16 cellular contexts compared by ENCODE assay signal in the genomic region with DNA sequence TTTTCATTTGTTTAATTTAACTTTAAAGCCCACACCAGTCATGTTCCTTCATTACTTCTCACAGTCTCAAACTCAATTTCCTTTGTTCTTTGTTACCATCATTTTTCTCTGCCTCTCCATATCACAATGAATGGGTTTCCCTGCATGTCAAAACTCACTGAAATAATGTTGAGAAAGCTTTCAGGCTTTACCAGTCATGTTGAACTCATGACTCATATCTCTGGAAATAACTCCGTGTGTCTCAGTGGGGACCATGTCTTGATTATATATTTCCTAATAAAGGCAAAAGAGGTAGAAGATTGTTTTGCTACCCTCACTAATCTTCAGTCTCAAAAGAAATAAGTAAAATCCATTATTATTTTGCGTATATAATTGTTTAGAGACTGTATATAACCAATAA.
DNase-seq lines count a peak whose midpoint lies in the region; ATAC-seq and TF ChIP-seq lines count a peak whose summit lies in the region.
"Had no signal": no experiment of that assay in that cellular context is flagged by ENCODE, and none has a peak within 500 bp of the region (broad histone marks: within the 10 kb centered on the region; RNA-seq: fewer than 3 reads in every experiment).

No MANE protein-coding gene starts in this region.

- BruUV-seq in MCF 10A (replicated peaks; lab: Mats Ljungman, UMichigan): no TSS peak

- peak; percentile 81 for DNase-seq in MCF 10A (ENCODE audit: unreplicated experiment)
- DNase-seq in breast epithelium (ENCODE audit: low spot score in 2 of 2): no peak
- no peak for DNase-seq in coronary artery (ENCODE audit: low spot score)
- DNase-seq in hepatocyte (ENCODE audit: low spot score): peak; percentile 13
- no peak for DNase-seq in aorta
- DNase-seq in COR-L47 (lab: John Stamatoyannopoulos, UW): no peak
- DNase-seq in activated CD4-positive, CD25-positive, alpha-beta regulatory T cell (lab: John Stamatoyannopoulos, UW): no peak
- DNase-seq in NAMALWA (ENCODE audit: low spot score): no peak
- DNase-seq: 8988T; activated CD4-positive, alpha-beta T cell treated with anti-CD3 and anti-CD28 coated beads, Interleukin-2, amount 10 ng/mL, durations not matched to agents 7 days and 5 days; activated gamma-delta T cell; NCI-H1417; NCI-H82; stimulated activated CD4-positive, alpha-beta T cell treated with anti-CD3 and anti-CD28 coated beads, Interleukin-2, amount 100 ng/mL, for 24 hours; stimulated activated naive CD8-positive, alpha-beta T cell treated with anti-CD3 and anti-CD28 coated beads, Interleukin-15, amount 100 ng/mL, for 72 hours had no signal

- CTCF ChIA-PET in MCF 10A (lab: Yijun Ruan, JAX): interaction anchor here (0.6 to 1.2 kb wide), 2 partner anchors 26 to 586 kb away, joined by 3 to 4 read pairs; no protein-coding TSS in a partner anchor

- no peak overlapping the region for H3K27ac ChIP-seq in breast epithelium
- peak overlapping the region; percentile 82 to 84 for H3K27ac ChIP-seq in coronary artery
- peak overlapping the region; percentile 62 for H3K27ac ChIP-seq in hepatocyte
- no peak overlapping the region for H3K27ac ChIP-seq in aorta (ENCODE audit: low read depth in 1 of 2, low read length in 2 of 2)

- no peaks in the 10 kb centered on the region for H3K4me1 ChIP-seq in breast epithelium
- H3K4me1 ChIP-seq in hepatocyte (ENCODE audit: insufficient read depth): no peaks in the 10 kb centered on the region
- H3K4me1 ChIP-seq in aorta (ENCODE audit: control insufficient read depth in 1 of 2, insufficient read depth in 2 of 2, low read length in 2 of 2): peaks cover 0 to 6% of the 10 kb centered on the region in 2 donors

- no peak overlapping the region for H3K4me2 ChIP-seq in hepatocyte

- peak; percentile 69 for ATAC-seq in aorta (ENCODE audit: low FRiP score)
- ATAC-seq: natural killer cell treated with Interleukin-12 subunit alpha and Interleukin-12 subunit beta and Interleukin-15 and Interleukin-18, amount 100 ng/mL, for 72 hours; stimulated activated naive CD8-positive, alpha-beta T cell treated with anti-CD3 and anti-CD28 coated beads, Interleukin-15, amount 100 ng/mL, for 72 hours had no signal

- POLR2A ChIA-PET in MCF 10A (lab: Yijun Ruan, JAX): interaction anchor here (1.1 to 1.4 kb wide), 2 partner anchors 9 to 28 kb away, joined by 3 to 8 read pairs; no protein-coding TSS in a partner anchor

- TF ChIP-seq CTCF in MCF 10A (IDR thresholded peaks at IDR 0.05; ENCODE audit: unreplicated experiment): no peak
- TF ChIP-seq CTCF in breast epithelium (IDR thresholded peaks at IDR 0.05): no peak
- TF ChIP-seq CTCF in coronary artery (IDR thresholded peaks at IDR 0.05): no peak
- TF ChIP-seq CTCF in hepatocyte (IDR thresholded peaks at IDR 0.05; ENCODE audit: poor library complexity): no peak

- intact Hi-C loops in MCF 10A (cut with micrococcal nuclease): no loop called here
- intact Hi-C loops in breast epithelium (cut with DNase I; ENCODE audit: low total_unique reads): no loop called here
- intact Hi-C loops in aorta (cut with DNase I): loop anchor here (5.0 to 10.0 kb wide), 4 partner anchors 71 to 233 kb away; partner anchors contain the start of gene CHSY3 (in 1 of the 2)

- no peaks in the 10 kb centered on the region for H3K36me3 ChIP-seq in breast epithelium
- no peaks in the 10 kb centered on the region for H3K36me3 ChIP-seq in hepatocyte (replicated peaks; ENCODE audit: insufficient read depth, low read depth)
- H3K36me3 ChIP-seq in aorta (ENCODE audit: control insufficient read depth in 1 of 2, insufficient read depth in 2 of 2, low read length in 1 of 2): no peaks in the 10 kb centered on the region

- H3K79me2 ChIP-seq in hepatocyte: no peaks in the 10 kb centered on the region

- 71% methylated on average over 2 of the region's 2 CpGs for WGBS in hepatocyte (ENCODE audit: low lambda C conversion rate, missing lambda C conversion rate)
- WGBS in aorta, 2 donors: 11 to 12% methylated on average over 2 of the region's 2 CpGs

- H3K36me3 Mint-ChIP-seq in MCF 10A (ENCODE audit: insufficient read depth, unreplicated experiment): peaks cover 6% of the 10 kb centered on the region
- H3K36me3 Mint-ChIP-seq: natural killer cell treated with Interleukin-12 subunit alpha and Interleukin-12 subunit beta and Interleukin-15 and Interleukin-18, amount 100 ng/mL, for 72 hours had no signal

- TF ChIP-seq POLR2A in breast epithelium (IDR thresholded peaks at IDR 0.05): no peak

- H2AFZ ChIP-seq in hepatocyte: no peak overlapping the region

- no peaks in the 10 kb centered on the region for H3K27me3 ChIP-seq in breast epithelium
- no peaks in the 10 kb centered on the region for H3K27me3 ChIP-seq in hepatocyte
- no peaks in the 10 kb centered on the region for H3K27me3 ChIP-seq in aorta (ENCODE audit: control insufficient read depth in 1 of 2, insufficient read depth in 2 of 2, low read length in 1 of 2)

- no peaks in the 10 kb centered on the region for H3K9me3 Mint-ChIP-seq in MCF 10A (ENCODE audit: unreplicated experiment)
- H3K9me3 Mint-ChIP-seq: activated CD4-positive, alpha-beta T cell treated with anti-CD3 and anti-CD28 coated beads, Interleukin-2, amount 10 ng/mL, durations not matched to agents 7 days and 5 days; stimulated activated naive CD8-positive, alpha-beta T cell treated with anti-CD3 and anti-CD28 coated beads, Interleukin-15, amount 100 ng/mL, for 72 hours had no signal

- no peaks in the 10 kb centered on the region for H3K9me2 ChIP-seq in hepatocyte (replicated peaks; ENCODE audit: insufficient read depth)

- no peak overlapping the region for H3K4me3 Mint-ChIP-seq in MCF 10A (ENCODE audit: unreplicated experiment)
- H3K4me3 Mint-ChIP-seq: activated CD4-positive, alpha-beta T cell treated with anti-CD3 and anti-CD28 coated beads, Interleukin-2, amount 10 ng/mL, durations not matched to agents 7 days and 5 days; natural killer cell treated with Interleukin-12 subunit alpha and Interleukin-12 subunit beta and Interleukin-15 and Interleukin-18, amount 100 ng/mL, for 72 hours; stimulated activated naive CD8-positive, alpha-beta T cell treated with anti-CD3 and anti-CD28 coated beads, Interleukin-15, amount 100 ng/mL, for 72 hours had no signal

- no peaks in the 10 kb centered on the region for H4K20me1 ChIP-seq in hepatocyte (ENCODE audit: insufficient read depth, poor library complexity, severe bottlenecking)

- H3K4me3 ChIP-seq in breast epithelium: no peak overlapping the region
- H3K4me3 ChIP-seq in coronary artery: no peak overlapping the region
- H3K4me3 ChIP-seq in hepatocyte: no peak overlapping the region
- H3K4me3 ChIP-seq in aorta (ENCODE audit: low read length in 2 of 2): no peak overlapping the region

- H3K4me1 Mint-ChIP-seq in MCF 10A (ENCODE audit: insufficient read depth, unreplicated experiment): peaks cover 29% of the 10 kb centered on the region
- H3K4me1 Mint-ChIP-seq: activated CD4-positive, alpha-beta T cell treated with anti-CD3 and anti-CD28 coated beads, Interleukin-2, amount 10 ng/mL, durations not matched to agents 7 days and 5 days; stimulated activated naive CD8-positive, alpha-beta T cell treated with anti-CD3 and anti-CD28 coated beads, Interleukin-15, amount 100 ng/mL, for 72 hours had no signal

- peak overlapping the region; percentile 73 for H3K27ac Mint-ChIP-seq in MCF 10A (ENCODE audit: low read depth, unreplicated experiment)
- H3K27ac Mint-ChIP-seq: activated CD4-positive, alpha-beta T cell treated with anti-CD3 and anti-CD28 coated beads, Interleukin-2, amount 10 ng/mL, durations not matched to agents 7 days and 5 days; natural killer cell treated with Interleukin-12 subunit alpha and Interleukin-12 subunit beta and Interleukin-15 and Interleukin-18, amount 100 ng/mL, for 72 hours; stimulated activated naive CD8-positive, alpha-beta T cell treated with anti-CD3 and anti-CD28 coated beads, Interleukin-15, amount 100 ng/mL, for 72 hours had no signal

- H3K27me3 Mint-ChIP-seq in MCF 10A (ENCODE audit: insufficient read depth, unreplicated experiment): no peaks in the 10 kb centered on the region
- H3K27me3 Mint-ChIP-seq: natural killer cell treated with Interleukin-12 subunit alpha and Interleukin-12 subunit beta and Interleukin-15 and Interleukin-18, amount 100 ng/mL, for 72 hours had no signal

- H3K9me3 ChIP-seq in breast epithelium (no peaks in the 10 kb centered on the region), hepatocyte (ENCODE audit: low read depth) (no peaks in the 10 kb centered on the region), aorta (ENCODE audit: control insufficient read depth, low read length) (no peaks in the 10 kb centered on the region)

Comparison
In these comparisons a context has a peak if more than half of its experiments do, and no peak if none do; other contexts are left out.
1. DNase-seq: peak in MCF 10A (single experiment) and hepatocyte (single experiment); none in breast epithelium (0 of 2), coronary artery (single experiment), aorta (0 of 2), COR-L47 (single experiment), activated CD4-positive, CD25-positive, alpha-beta regulatory T cell (0 of 4) and NAMALWA (single experiment).
2. H3K27ac ChIP-seq: peak in coronary artery (2 of 2) and hepatocyte (single experiment); none in breast epithelium (0 of 2) and aorta (0 of 2).
3. intact Hi-C loops: an anchor here in aorta (5.0 to 10.0 kb wide); none called in MCF 10A and breast epithelium.